Comparison of ENCODE assay signal across 9 cellular contexts in the genomic region with DNA sequence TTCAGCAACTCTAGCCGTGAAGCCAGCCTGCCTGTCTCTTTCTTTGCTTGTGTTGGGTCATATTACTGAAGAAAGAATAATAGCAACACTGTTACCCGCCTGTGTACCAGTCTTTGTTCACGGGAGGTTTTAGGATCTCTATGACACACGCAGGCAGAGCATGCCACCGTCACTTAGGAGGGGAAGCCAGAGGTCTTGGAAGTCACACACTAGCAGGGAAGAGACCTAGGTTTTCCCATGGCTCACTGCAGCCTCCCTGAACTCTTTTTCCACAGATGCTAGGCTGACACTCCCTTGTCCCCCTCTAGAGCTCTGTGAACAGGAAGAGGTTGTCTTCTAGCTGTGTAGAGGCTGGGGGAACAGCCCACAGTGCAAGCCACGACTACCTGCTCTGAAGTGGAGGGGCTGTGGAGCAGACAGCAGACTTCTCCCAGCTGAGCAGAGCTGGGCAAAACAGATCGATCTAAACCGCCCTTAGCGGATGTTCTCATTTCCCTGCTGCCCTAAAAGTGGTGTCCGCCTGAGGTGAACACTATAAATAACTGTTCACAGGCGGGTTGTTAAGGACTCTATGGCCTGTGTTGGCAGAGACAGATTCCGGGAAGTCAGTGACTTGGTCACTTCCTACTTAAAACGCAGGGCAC.
DNase-seq lines count a peak whose midpoint lies in the region; ATAC-seq, FAIRE-seq and TF ChIP-seq lines count a peak whose summit lies in the region.
"Had no signal": no experiment of that assay in that cellular context is flagged by ENCODE, and none has a peak within 500 bp of the region (broad histone marks: within the 10 kb centered on the region; RNA-seq: fewer than 3 reads in every experiment).

No MANE protein-coding gene starts in this region.

- peaks cover 7% of the 10 kb centered on the region for H3K27me3 Mint-ChIP-seq in GM23338 (ENCODE audit: insufficient read depth, low read depth, poor library complexity)

- H3F3A ChIP-seq in GM23338 (replicated peaks; ENCODE audit: low read depth): no peaks in the 10 kb centered on the region

- H3K27ac ChIP-seq in GM23338 (ENCODE audit: low read depth) (no peak overlapping the region), SJCRH30 (peak overlapping the region; percentile 47)

- H3K27ac Mint-ChIP-seq in GM23338: no peak overlapping the region

- H3K4me1 ChIP-seq in GM23338 (ENCODE audit: insufficient read depth) (peaks cover 8% of the 10 kb centered on the region; the same call in 1 of the 2 replicates), SJCRH30 (peaks cover 21% of the 10 kb centered on the region), skeletal muscle satellite cell (ENCODE audit: control insufficient read depth, insufficient read depth, low read length) (no peaks in the 10 kb centered on the region)

- H3K79me2 ChIP-seq in GM23338 (replicated peaks; ENCODE audit: insufficient read depth): no peaks in the 10 kb centered on the region

- no peak overlapping the region for H3K4me2 ChIP-seq in GM23338
- H3K4me2 ChIP-seq in skeletal muscle satellite cell (ENCODE audit: low read length): peak overlapping the region; percentile 29

- H2AFZ ChIP-seq in GM23338: peak overlapping the region; percentile 91

- H3K9me3 Mint-ChIP-seq in GM23338: no peaks in the 10 kb centered on the region

- intact Hi-C loops in Right ventricle myocardium superior (cut with DNase I): no loop called here

- no peaks in the 10 kb centered on the region for H3K36me3 Mint-ChIP-seq in GM23338 (ENCODE audit: low read depth)

- FAIRE-seq in H54 (lab: Jason Lieb, UNC): no peak

- 0 out of 2 replicates have a peak, but pooled peaks cover under 1% of the 10 kb centered on the region for H3K9me2 ChIP-seq in GM23338 (ENCODE audit: insufficient read depth)

- H3K4me3 ChIP-seq in GM23338 (no peak overlapping the region), SJCRH30 (peak overlapping the region; percentile 13), skeletal muscle satellite cell (ENCODE audit: low read length) (no peak overlapping the region)

- peaks cover 37% of the 10 kb centered on the region for H3K4me1 Mint-ChIP-seq in GM23338

- no peak overlapping the region for H3K4me3 Mint-ChIP-seq in GM23338

- no peak for TF ChIP-seq POLR2A in H54 (IDR thresholded peaks at IDR 0.05; ENCODE audit: low read depth, low read length)

- H4K20me1 ChIP-seq in GM23338 (replicated peaks; ENCODE audit: insufficient read depth): no peaks in the 10 kb centered on the region

- no peaks in the 10 kb centered on the region for H3K9me3 ChIP-seq in SJCRH30 (replicated peaks)
- no peaks in the 10 kb centered on the region for H3K9me3 ChIP-seq in skeletal muscle satellite cell (replicated peaks; ENCODE audit: low read length)

- DNase-seq in GM23338 (ENCODE audit: low spot score): no peak
- no peak for DNase-seq in SJCRH30
- no peak for DNase-seq in Right ventricle myocardium superior
- no peak for DNase-seq in H54 (ENCODE audit: insufficient read length, low spot score)
- no peak for DNase-seq in stimulated activated CD4-positive, alpha-beta T cell treated with anti-CD3 and anti-CD28 coated beads, Interleukin-15, amount 100 ng/mL, for 24 hours
- no peak for DNase-seq in 8988T
- no peak for DNase-seq in effector CD8-positive, alpha-beta T cell (lab: John Stamatoyannopoulos, UW)
- DNase-seq: H7 had no signal

- H3K27me3 ChIP-seq in GM23338 (ENCODE audit: insufficient read depth) (no peaks in the 10 kb centered on the region), SJCRH30 (no peaks in the 10 kb centered on the region), skeletal muscle satellite cell (ENCODE audit: control insufficient read depth, insufficient read depth, low read length) (peaks cover 20% of the 10 kb centered on the region)

- ATAC-seq in GM23338 (no peak; the same call in 2 of the 3 replicates), Right ventricle myocardium superior (ENCODE audit: poor library complexity) (peak; percentile 89)

- no peak overlapping the region for H3K9ac ChIP-seq in skeletal muscle satellite cell (ENCODE audit: low read depth, low read length)

- no peak for TF ChIP-seq CTCF in GM23338 (conservative IDR thresholded peaks at IDR 0.05; ENCODE audit: low read depth in 2 of 2)

- no peaks in the 10 kb centered on the region for H3K36me3 ChIP-seq in GM23338 (ENCODE audit: insufficient read depth)
- no peaks in the 10 kb centered on the region for H3K36me3 ChIP-seq in SJCRH30
- no peaks in the 10 kb centered on the region for H3K36me3 ChIP-seq in skeletal muscle satellite cell (ENCODE audit: insufficient read depth, low read length)

TF ChIP-seq in GM23338, 12 proteins besides CTCF, POLR2A, EP300 and RAD21:
- TF ChIP-seq NANOG (IDR thresholded peaks at IDR 0.05; ENCODE audit: borderline replicate concordance) (no peak), STAT1 (IDR thresholded peaks at IDR 0.05; ENCODE audit: unreplicated experiment) (no peak), EZH2phosphoT487 (IDR thresholded peaks at IDR 0.05; ENCODE audit: unreplicated experiment) (no peak)
- TF ChIP-seq, protein P1, sequence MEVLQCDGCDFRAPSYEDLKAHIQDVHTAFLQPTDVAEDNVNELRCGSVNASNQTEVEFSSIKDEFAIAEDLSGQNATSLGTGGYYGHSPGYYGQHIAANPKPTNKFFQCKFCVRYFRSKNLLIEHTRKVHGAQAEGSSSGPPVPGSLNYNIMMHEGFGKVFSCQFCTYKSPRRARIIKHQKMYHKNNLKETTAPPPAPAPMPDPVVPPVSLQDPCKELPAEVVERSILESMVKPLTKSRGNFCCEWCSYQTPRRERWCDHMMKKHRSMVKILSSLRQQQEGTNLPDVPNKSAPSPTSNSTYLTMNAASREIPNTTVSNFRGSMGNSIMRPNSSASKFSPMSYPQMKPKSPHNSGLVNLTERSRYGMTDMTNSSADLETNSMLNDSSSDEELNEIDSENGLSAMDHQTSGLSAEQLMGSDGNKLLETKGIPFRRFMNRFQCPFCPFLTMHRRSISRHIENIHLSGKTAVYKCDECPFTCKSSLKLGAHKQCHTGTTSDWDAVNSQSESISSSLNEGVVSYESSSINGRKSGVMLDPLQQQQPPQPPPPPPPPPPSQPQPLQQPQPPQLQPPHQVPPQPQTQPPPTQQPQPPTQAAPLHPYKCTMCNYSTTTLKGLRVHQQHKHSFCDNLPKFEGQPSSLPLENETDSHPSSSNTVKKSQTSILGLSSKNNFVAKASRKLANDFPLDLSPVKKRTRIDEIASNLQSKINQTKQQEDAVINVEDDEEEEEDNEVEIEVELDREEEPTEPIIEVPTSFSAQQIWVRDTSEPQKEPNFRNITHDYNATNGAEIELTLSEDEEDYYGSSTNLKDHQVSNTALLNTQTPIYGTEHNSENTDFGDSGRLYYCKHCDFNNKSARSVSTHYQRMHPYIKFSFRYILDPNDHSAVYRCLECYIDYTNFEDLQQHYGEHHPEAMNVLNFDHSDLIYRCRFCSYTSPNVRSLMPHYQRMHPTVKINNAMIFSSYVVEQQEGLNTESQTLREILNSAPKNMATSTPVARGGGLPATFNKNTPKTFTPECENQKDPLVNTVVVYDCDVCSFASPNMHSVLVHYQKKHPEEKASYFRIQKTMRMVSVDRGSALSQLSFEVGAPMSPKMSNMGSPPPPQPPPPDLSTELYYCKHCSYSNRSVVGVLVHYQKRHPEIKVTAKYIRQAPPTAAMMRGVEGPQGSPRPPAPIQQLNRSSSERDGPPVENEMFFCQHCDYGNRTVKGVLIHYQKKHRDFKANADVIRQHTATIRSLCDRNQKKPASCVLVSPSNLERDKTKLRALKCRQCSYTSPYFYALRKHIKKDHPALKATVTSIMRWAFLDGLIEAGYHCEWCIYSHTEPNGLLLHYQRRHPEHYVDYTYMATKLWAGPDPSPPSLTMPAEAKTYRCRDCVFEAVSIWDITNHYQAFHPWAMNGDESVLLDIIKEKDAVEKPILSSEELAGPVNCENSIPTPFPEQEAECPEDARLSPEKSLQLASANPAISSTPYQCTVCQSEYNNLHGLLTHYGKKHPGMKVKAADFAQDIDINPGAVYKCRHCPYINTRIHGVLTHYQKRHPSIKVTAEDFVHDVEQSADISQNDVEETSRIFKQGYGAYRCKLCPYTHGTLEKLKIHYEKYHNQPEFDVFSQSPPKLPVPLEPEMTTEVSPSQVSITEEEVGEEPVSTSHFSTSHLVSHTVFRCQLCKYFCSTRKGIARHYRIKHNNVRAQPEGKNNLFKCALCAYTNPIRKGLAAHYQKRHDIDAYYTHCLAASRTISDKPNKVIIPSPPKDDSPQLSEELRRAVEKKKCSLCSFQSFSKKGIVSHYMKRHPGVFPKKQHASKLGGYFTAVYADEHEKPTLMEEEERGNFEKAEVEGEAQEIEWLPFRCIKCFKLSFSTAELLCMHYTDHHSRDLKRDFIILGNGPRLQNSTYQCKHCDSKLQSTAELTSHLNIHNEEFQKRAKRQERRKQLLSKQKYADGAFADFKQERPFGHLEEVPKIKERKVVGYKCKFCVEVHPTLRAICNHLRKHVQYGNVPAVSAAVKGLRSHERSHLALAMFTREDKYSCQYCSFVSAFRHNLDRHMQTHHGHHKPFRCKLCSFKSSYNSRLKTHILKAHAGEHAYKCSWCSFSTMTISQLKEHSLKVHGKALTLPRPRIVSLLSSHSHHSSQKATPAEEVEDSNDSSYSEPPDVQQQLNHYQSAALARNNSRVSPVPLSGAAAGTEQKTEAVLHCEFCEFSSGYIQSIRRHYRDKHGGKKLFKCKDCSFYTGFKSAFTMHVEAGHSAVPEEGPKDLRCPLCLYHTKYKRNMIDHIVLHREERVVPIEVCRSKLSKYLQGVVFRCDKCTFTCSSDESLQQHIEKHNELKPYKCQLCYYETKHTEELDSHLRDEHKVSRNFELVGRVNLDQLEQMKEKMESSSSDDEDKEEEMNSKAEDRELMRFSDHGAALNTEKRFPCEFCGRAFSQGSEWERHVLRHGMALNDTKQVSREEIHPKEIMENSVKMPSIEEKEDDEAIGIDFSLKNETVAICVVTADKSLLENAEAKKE (CRISPR knock-in tag; IDR thresholded peaks at IDR 0.05): no peak
- TF ChIP-seq, protein P2, sequence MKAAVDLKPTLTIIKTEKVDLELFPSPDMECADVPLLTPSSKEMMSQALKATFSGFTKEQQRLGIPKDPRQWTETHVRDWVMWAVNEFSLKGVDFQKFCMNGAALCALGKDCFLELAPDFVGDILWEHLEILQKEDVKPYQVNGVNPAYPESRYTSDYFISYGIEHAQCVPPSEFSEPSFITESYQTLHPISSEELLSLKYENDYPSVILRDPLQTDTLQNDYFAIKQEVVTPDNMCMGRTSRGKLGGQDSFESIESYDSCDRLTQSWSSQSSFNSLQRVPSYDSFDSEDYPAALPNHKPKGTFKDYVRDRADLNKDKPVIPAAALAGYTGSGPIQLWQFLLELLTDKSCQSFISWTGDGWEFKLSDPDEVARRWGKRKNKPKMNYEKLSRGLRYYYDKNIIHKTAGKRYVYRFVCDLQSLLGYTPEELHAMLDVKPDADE (IDR thresholded peaks at IDR 0.05): no peak
TF ChIP-seq in GM23338: peak in this region for 0.
